In the genomic region with DNA sequence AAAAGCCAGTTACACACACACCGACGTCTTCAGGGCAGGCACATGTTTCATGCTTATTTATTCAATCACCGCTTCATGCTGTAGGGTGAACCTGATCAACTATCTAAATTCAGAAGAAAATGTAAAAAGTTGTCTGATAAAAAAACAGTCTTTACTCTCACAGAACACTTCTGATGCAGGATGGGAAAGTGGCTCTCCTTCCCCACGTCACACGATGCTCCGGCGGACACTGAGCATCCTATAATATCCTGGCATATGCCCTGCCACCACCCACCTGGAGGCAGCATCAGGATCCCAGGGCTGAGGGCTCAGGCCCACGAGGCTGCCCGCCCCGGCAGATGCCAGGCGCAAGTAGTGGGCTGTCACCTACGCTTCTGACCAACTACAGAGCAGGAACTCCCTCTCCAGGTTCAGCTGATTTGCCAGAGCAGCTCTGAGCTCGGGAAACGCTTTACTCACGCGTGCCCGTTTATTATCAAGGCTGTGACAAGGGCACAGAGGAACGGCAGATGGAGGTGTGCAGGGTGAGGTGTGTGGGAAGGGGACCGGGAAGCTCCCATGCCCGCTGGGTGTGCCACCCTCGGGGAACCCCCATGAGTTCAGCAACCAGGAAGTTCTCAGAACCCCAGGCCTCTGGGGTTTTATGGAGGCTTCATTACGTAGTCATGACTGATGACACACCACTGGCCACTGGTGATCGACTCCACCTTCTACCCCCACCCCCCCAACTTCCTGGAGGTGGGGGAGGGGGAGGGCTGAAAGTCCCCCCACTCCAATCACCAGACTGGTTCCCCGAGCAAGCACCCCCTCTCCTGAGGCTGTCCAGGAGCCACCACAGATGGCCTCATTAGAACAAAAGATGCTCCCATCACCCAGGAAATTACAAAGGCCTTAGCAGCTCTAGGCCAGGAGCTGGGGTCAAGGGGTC, we compare ENCODE assay signal across 10 cellular contexts. TPM values are rescaled to one million over a fixed set of nuclear protein-coding genes. Genes with fewer than 3 reads are reported as not detected.
DNase-seq lines count a peak whose midpoint lies in the region; ATAC-seq, FAIRE-seq and TF ChIP-seq lines count a peak whose summit lies in the region.
"Had no signal": no experiment of that assay in that cellular context is flagged by ENCODE, and none has a peak within 500 bp of the region (broad histone marks: within the 10 kb centered on the region; RNA-seq: fewer than 3 reads in every experiment).

No MANE protein-coding gene starts in this region.

- ATAC-seq in right lobe of liver (peak in 3 of 4 donors; percentile 7 to 47 (median 19)), body of pancreas (no peak)

- peaks cover 8 to 45% (median 16%) of the 10 kb centered on the region in 11 experiments; a peak in 16 of 22 replicates for H3K36me3 ChIP-seq in BLaER1 treated with 17β-estradiol and CSF1 and Interleukin-3, amounts not matched to agents 10 nM and 100 nM
- peaks cover 0 to 30% (median 15%) of the 10 kb centered on the region in 4 donors for H3K36me3 ChIP-seq in right lobe of liver
- H3K36me3 ChIP-seq in body of pancreas (replicated peaks in 1 of 2; ENCODE audit: insufficient read depth in 1 of 2, low read depth in 2 of 2) = peaks cover 0 to 17% of the 10 kb centered on the region in 2 donors

- peak; percentile 50 for FAIRE-seq in GM18507 (lab: Jason Lieb, UNC)
- FAIRE-seq in RCC 7860 (lab: Jason Lieb, UNC) = no peak
- FAIRE-seq: kidney had no signal

- no peak for TF ChIP-seq CTCF in right lobe of liver (IDR thresholded peaks at IDR 0.05)
- TF ChIP-seq CTCF in body of pancreas (IDR thresholded peaks at IDR 0.05) = no peak
- TF ChIP-seq CTCF in GM10266 (IDR thresholded peaks at IDR 0.05; ENCODE audit: control insufficient read depth, insufficient read depth, low read depth, missing control alignments) = no peak

- H3K27ac ChIP-seq in BLaER1 treated with 17β-estradiol and CSF1 and Interleukin-3, amounts not matched to agents 10 nM and 100 nM = peak overlapping the region in 6 of 11 experiments; percentile 6 to 59 (median 37); a peak in 9 of 22 replicates
- no peak overlapping the region for H3K27ac ChIP-seq in right lobe of liver
- H3K27ac ChIP-seq in body of pancreas = no peak overlapping the region

- peak overlapping the region in 4 of 11 experiments; percentile 5 to 51 (median 20); a peak in 4 of 22 replicates for H3K9ac ChIP-seq in BLaER1 treated with 17β-estradiol and CSF1 and Interleukin-3, amounts not matched to agents 10 nM and 100 nM

- TF ChIP-seq POLR2A in right lobe of liver (IDR thresholded peaks at IDR 0.05) = no peak
- no peak for TF ChIP-seq POLR2A in body of pancreas (IDR thresholded peaks at IDR 0.05)

- WGBS in right lobe of liver (ENCODE audit: insufficient coverage, low coverage, low lambda C conversion rate, missing lambda C conversion rate) = 89% methylated on average over 13 of the region's 24 CpGs
- 81 to 92% methylated on average over 15 to 24 of the region's 24 CpGs for WGBS in body of pancreas, 2 donors

- H3K4me1 ChIP-seq in BLaER1 treated with 17β-estradiol and CSF1 and Interleukin-3, amounts not matched to agents 10 nM and 100 nM = peaks cover 61 to 100% (median 99%) of the 10 kb centered on the region in 10 experiments
- H3K4me1 ChIP-seq in right lobe of liver (no peaks in the 10 kb centered on the region), body of pancreas (no peaks in the 10 kb centered on the region)

- intact Hi-C loops in right lobe of liver (cut with DNase I) = no loop called here
- intact Hi-C loops in body of pancreas (cut with DNase I) = no loop called here

- 0 out of 20 replicates have a peak overlapping the region, but pooled peaks of 1 of the 10 experiments have one; percentile 4 for H3K4me3 ChIP-seq in BLaER1 treated with 17β-estradiol and CSF1 and Interleukin-3, amounts not matched to agents 10 nM and 100 nM
- H3K4me3 ChIP-seq in right lobe of liver = no peak overlapping the region
- H3K4me3 ChIP-seq in body of pancreas = no peak overlapping the region

- H3K4me2 ChIP-seq in BLaER1 treated with 17β-estradiol and CSF1 and Interleukin-3, amounts not matched to agents 10 nM and 100 nM = peak overlapping the region; percentile 36 to 93 (median 88); a peak in 21 of 22 replicates

- no peaks in the 10 kb centered on the region for H3K9me3 ChIP-seq in BLaER1 treated with 17β-estradiol and CSF1 and Interleukin-3, amounts not matched to agents 10 nM and 100 nM (replicated peaks in 1 of 11)
- H3K9me3 ChIP-seq in right lobe of liver (no peaks in the 10 kb centered on the region), body of pancreas (no peaks in the 10 kb centered on the region)

- DNase-seq in GM18507 (ENCODE audit: extremely low spot score, insufficient read length, low read depth) (no peak), RCC 7860 (ENCODE audit: low spot score) (peak; percentile 5), right lobe of liver (no peak), body of pancreas (no peak), NCI-H1694 treated with DMSO at 0.1 percent for 48 hours (lab: John Stamatoyannopoulos, UW) (no peak), GM10266 (ENCODE audit: extremely low spot score) (no peak)
- DNase-seq in stimulated activated CD4-positive, alpha-beta T cell treated with anti-CD3 and anti-CD28 coated beads, Interleukin-2, amount 100 ng/mL, for 48 hours = no peak
- DNase-seq: KG1, kidney had no signal

- peaks cover 0 to 50% (median 0%) of the 10 kb centered on the region in 11 experiments; a peak in 9 of 22 replicates for H3K27me3 ChIP-seq in BLaER1 treated with 17β-estradiol and CSF1 and Interleukin-3, amounts not matched to agents 10 nM and 100 nM
- no peaks in the 10 kb centered on the region for H3K27me3 ChIP-seq in right lobe of liver
- H3K27me3 ChIP-seq in body of pancreas = no peaks in the 10 kb centered on the region

- peaks cover 34 to 78% (median 66%) of the 10 kb centered on the region in 11 experiments; a peak in 20 of 22 replicates for H4K20me1 ChIP-seq in BLaER1 treated with 17β-estradiol and CSF1 and Interleukin-3, amounts not matched to agents 10 nM and 100 nM

RNA-seq across cellular contexts. Expression of gene SLC15A4, which starts 32.1 kb away (rescaled TPM):
- 10 to 100 TPM; 10.7 to 49.2 (median 25.5) TPM for total RNA-seq in right lobe of liver
- total RNA-seq in body of pancreas = 10 to 100 TPM; 14.5 to 21.0 TPM

Comparison
In these comparisons a context has a peak if more than half of its experiments do, and no peak if none do; other contexts are left out.
1. H3K27ac ChIP-seq: peak in BLaER1 treated with 17β-estradiol and CSF1 and Interleukin-3, amounts not matched to agents 10 nM and 100 nM (6 of 11); none in right lobe of liver (0 of 3) and body of pancreas (0 of 4).